20 cellular contexts compared by ENCODE assay signal in the genomic region with DNA sequence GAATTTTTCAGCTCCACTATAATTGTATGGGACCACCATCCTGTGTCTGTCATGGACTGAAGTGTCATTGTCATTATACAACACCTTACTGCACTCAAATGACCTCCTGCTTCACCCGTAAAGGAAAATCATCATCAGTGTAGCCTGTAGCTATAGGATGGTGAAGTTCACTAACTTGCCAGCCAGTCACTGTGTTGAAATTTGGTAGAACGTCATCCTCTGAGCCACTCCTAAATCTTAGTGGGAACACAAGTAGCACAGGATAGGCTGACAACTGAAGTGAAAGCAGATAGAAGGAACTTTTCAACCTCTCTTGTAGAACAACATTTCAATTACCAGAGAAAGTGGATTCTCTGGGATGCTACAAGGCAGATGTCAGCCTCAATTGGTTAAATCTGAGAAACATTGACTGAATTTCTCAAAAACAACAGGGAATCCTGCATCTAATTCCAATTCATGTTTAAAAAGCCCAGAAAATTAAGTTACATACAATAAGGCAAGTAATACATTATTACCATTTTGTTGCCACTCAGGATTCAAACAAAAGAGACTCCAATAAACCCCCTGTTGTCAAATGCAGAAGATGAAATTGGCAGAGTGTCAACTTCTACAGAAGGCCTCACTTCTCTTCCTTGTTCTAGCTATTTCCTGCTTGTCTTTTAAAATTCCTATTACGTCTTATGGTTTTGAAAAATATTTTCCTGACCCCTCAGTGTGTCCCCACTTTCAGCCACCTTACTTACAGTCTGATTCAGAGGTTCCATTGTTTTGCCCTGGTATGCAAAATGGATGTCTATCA.
DNase-seq lines count a peak whose midpoint lies in the region; ATAC-seq, FAIRE-seq and TF ChIP-seq lines count a peak whose summit lies in the region.
"Had no signal": no experiment of that assay in that cellular context is flagged by ENCODE, and none has a peak within 500 bp of the region (broad histone marks: within the 10 kb centered on the region; RNA-seq: fewer than 3 reads in every experiment).

No MANE protein-coding gene starts in this region.

- no peaks in the 10 kb centered on the region for H3K9me3 Mint-ChIP-seq in GM23338
- H3K9me3 Mint-ChIP-seq: activated T-helper 2 cell treated with anti-CD3 and anti-CD28 coated beads, Interferon-gamma antibody, Interleukin-2, Interleukin-4, amounts not matched to agents 10 μg/mL and 5 μg/mL and 100 μg/mL, durations not matched to agents 14 hours and 24 hours and 36 hours had no signal

- CTCF ChIA-PET in A549 (lab: Yijun Ruan, JAX), result no interaction called here

- ATAC-seq in A549 (no peak), GM23338 (no peak), GM21367 (IDR thresholded peaks at IDR 0.05; ENCODE audit: unreplicated experiment) (no peak)

- H2AFZ ChIP-seq in GM23338, result no peak overlapping the region
- H2AFZ ChIP-seq in hepatocyte, result no peak overlapping the region

- H3K27ac ChIP-seq in A549 (peak overlapping the region; percentile 78 to 87), GM23338 (ENCODE audit: low read depth) (no peak overlapping the region), SJSA1 (peak overlapping the region; percentile 5; the same call in 1 of the 2 replicates), hepatocyte (peak overlapping the region; percentile 58), esophagus squamous epithelium (no peak overlapping the region)
- H3K27ac ChIP-seq: esophagus muscularis mucosa, left lung, neutrophil had no signal

- no peaks in the 10 kb centered on the region for H4K20me1 ChIP-seq in GM23338 (replicated peaks; ENCODE audit: insufficient read depth)
- no peaks in the 10 kb centered on the region for H4K20me1 ChIP-seq in hepatocyte (ENCODE audit: insufficient read depth, poor library complexity, severe bottlenecking)

- peak overlapping the region; percentile 26; the same call in 2 of the 3 replicates for H3K4me2 ChIP-seq in A549
- no peak overlapping the region for H3K4me2 ChIP-seq in GM23338
- no peak overlapping the region for H3K4me2 ChIP-seq in hepatocyte

- H3K27ac Mint-ChIP-seq in GM23338, result peak overlapping the region; percentile 17; the same call in 1 of the 2 replicates
- H3K27ac Mint-ChIP-seq: activated T-helper 2 cell treated with anti-CD3 and anti-CD28 coated beads, Interferon-gamma antibody, Interleukin-2, Interleukin-4, amounts not matched to agents 10 μg/mL and 5 μg/mL and 100 μg/mL, durations not matched to agents 14 hours and 24 hours and 36 hours; CD8-positive, alpha-beta memory T cell had no signal

- H3K4me1 ChIP-seq in A549, result peaks cover 43% of the 10 kb centered on the region
- peaks cover 4% of the 10 kb centered on the region; the same call in 1 of the 2 replicates for H3K4me1 ChIP-seq in GM23338 (ENCODE audit: insufficient read depth)
- peaks cover 37% of the 10 kb centered on the region for H3K4me1 ChIP-seq in SJSA1 (replicated peaks)
- peaks cover 5% of the 10 kb centered on the region for H3K4me1 ChIP-seq in hepatocyte (ENCODE audit: insufficient read depth)
- peaks cover 0 to 10% (median 0%) of the 10 kb centered on the region in 3 donors for H3K4me1 ChIP-seq in esophagus squamous epithelium
- H3K4me1 ChIP-seq: left lung had no signal

- TF ChIP-seq CTCF in A549 (IDR thresholded peaks at IDR 0.05) (no peak), GM23338 (conservative IDR thresholded peaks at IDR 0.05; ENCODE audit: low read depth in 2 of 2) (no peak), hepatocyte (IDR thresholded peaks at IDR 0.05; ENCODE audit: poor library complexity) (no peak), esophagus squamous epithelium (IDR thresholded peaks at IDR 0.05) (no peak)

- no peaks in the 10 kb centered on the region for H3K9me3 ChIP-seq in A549
- no peaks in the 10 kb centered on the region for H3K9me3 ChIP-seq in SJSA1 (replicated peaks)
- no peaks in the 10 kb centered on the region for H3K9me3 ChIP-seq in hepatocyte (ENCODE audit: low read depth)
- no peaks in the 10 kb centered on the region for H3K9me3 ChIP-seq in esophagus squamous epithelium
- H3K9me3 ChIP-seq: esophagus muscularis mucosa, left lung, neutrophil had no signal

- H3K9me2 ChIP-seq in GM23338 (ENCODE audit: insufficient read depth) (no peaks in the 10 kb centered on the region), hepatocyte (replicated peaks; ENCODE audit: insufficient read depth) (no peaks in the 10 kb centered on the region)

- H3K27me3 Mint-ChIP-seq in GM23338 (ENCODE audit: insufficient read depth, low read depth, poor library complexity), result peaks cover 3% of the 10 kb centered on the region
- H3K27me3 Mint-ChIP-seq: CD8-positive, alpha-beta memory T cell had no signal

- no peak overlapping the region for H3K4me3 Mint-ChIP-seq in GM23338
- H3K4me3 Mint-ChIP-seq: CD8-positive, alpha-beta memory T cell had no signal

- no peak for TF ChIP-seq EP300 in A549 (IDR thresholded peaks at IDR 0.05)

- no peak for FAIRE-seq in A549 (lab: Jason Lieb, UNC)
- FAIRE-seq: GM19239, HepG2 had no signal

- no peaks in the 10 kb centered on the region for H3K36me3 Mint-ChIP-seq in GM23338 (ENCODE audit: low read depth)
- H3K36me3 Mint-ChIP-seq: CD8-positive, alpha-beta memory T cell had no signal

- no peaks in the 10 kb centered on the region; the same call in 2 of the 3 replicates for H3K4me1 Mint-ChIP-seq in GM23338
- H3K4me1 Mint-ChIP-seq: CD8-positive, alpha-beta memory T cell had no signal

- no peaks in the 10 kb centered on the region for H3K36me3 ChIP-seq in GM23338 (ENCODE audit: insufficient read depth)
- H3K36me3 ChIP-seq in SJSA1, result no peaks in the 10 kb centered on the region
- H3K36me3 ChIP-seq in hepatocyte (replicated peaks; ENCODE audit: insufficient read depth, low read depth), result no peaks in the 10 kb centered on the region
- no peaks in the 10 kb centered on the region for H3K36me3 ChIP-seq in esophagus squamous epithelium
- H3K36me3 ChIP-seq: esophagus muscularis mucosa, left lung, neutrophil had no signal

- no peak overlapping the region for H3K4me3 ChIP-seq in A549
- no peak overlapping the region for H3K4me3 ChIP-seq in GM23338
- H3K4me3 ChIP-seq in SJSA1, result no peak overlapping the region
- no peak overlapping the region for H3K4me3 ChIP-seq in hepatocyte
- H3K4me3 ChIP-seq in esophagus squamous epithelium, result no peak overlapping the region
- H3K4me3 ChIP-seq: esophagus muscularis mucosa, left lung had no signal

- no peaks in the 10 kb centered on the region for H3F3A ChIP-seq in GM23338 (replicated peaks; ENCODE audit: low read depth)

- H3K27me3 ChIP-seq in GM23338 (ENCODE audit: insufficient read depth), result no peaks in the 10 kb centered on the region
- no peaks in the 10 kb centered on the region for H3K27me3 ChIP-seq in SJSA1 (replicated peaks)
- no peaks in the 10 kb centered on the region for H3K27me3 ChIP-seq in hepatocyte
- H3K27me3 ChIP-seq in esophagus squamous epithelium, result no peaks in the 10 kb centered on the region
- H3K27me3 ChIP-seq: esophagus muscularis mucosa, left lung, neutrophil had no signal

- no peak for TF ChIP-seq RAD21 in A549 (conservative IDR thresholded peaks at IDR 0.05 in 1 of 2, IDR thresholded peaks at IDR 0.05 in 1 of 2)

- H3K79me2 ChIP-seq in GM23338 (replicated peaks; ENCODE audit: insufficient read depth), result no peaks in the 10 kb centered on the region
- H3K79me2 ChIP-seq in hepatocyte, result no peaks in the 10 kb centered on the region

- 61% methylated on average over 3 of the region's 3 CpGs for WGBS in A549 (ENCODE audit: missing lambda C conversion rate)
- WGBS in hepatocyte (ENCODE audit: low lambda C conversion rate, missing lambda C conversion rate), result 53% methylated on average over 3 of the region's 3 CpGs
- WGBS in esophagus squamous epithelium, 2 donors, result 38 to 45% methylated on average over 3 of the region's 3 CpGs

- POLR2A ChIA-PET in A549 (lab: Yijun Ruan, JAX), result no interaction called here

- intact Hi-C loops in esophagus squamous epithelium (cut with DNase I), result no loop called here

- no peak for DNase-seq in A549 (ENCODE audit: low read depth in 1 of 2, low spot score in 1 of 2)
- DNase-seq in GM23338 (ENCODE audit: low spot score), result no peak
- no peak for DNase-seq in SJSA1 (ENCODE audit: low read depth in 1 of 2, low spot score in 2 of 2)
- no peak for DNase-seq in hepatocyte (ENCODE audit: low spot score)
- no peak for DNase-seq in NCI-H345 (lab: John Stamatoyannopoulos, UW)
- no peak for DNase-seq in esophagus squamous epithelium (lab: John Stamatoyannopoulos, UW)
- DNase-seq: activated CD4-positive, alpha-beta T cell treated with anti-CD3 and anti-CD28 coated beads for 48 hours; CD8-positive, alpha-beta memory T cell; H7; left lung; MM.1S; retina; SIG-M5; T-helper 1 cell had no signal

- TF ChIP-seq POLR2A in A549 (IDR thresholded peaks at IDR 0.05; ENCODE audit: low read length), result no peak
- TF ChIP-seq POLR2A in esophagus squamous epithelium (IDR thresholded peaks at IDR 0.05), result no peak

TF ChIP-seq in A549, 52 proteins besides CTCF, POLR2A, EP300 and RAD21:
- TF ChIP-seq EHMT2 (IDR thresholded peaks at IDR 0.05; ENCODE audit: low read depth), result no peak
- TF ChIP-seq, protein P1, sequence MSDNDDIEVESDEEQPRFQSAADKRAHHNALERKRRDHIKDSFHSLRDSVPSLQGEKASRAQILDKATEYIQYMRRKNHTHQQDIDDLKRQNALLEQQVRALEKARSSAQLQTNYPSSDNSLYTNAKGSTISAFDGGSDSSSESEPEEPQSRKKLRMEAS (IDR thresholded peaks at IDR 0.05), result no peak
- TF ChIP-seq FOSB (CRISPR knock-in tag; IDR thresholded peaks at IDR 0.05), result no peak
- no peak for TF ChIP-seq HOXA7 (CRISPR knock-in tag; IDR thresholded peaks at IDR 0.05)
- TF ChIP-seq POLR2AphosphoS2 (conservative IDR thresholded peaks at IDR 0.05; ENCODE audit: low read length), result no peak

TF ChIP-seq in GM23338, 12 proteins besides CTCF, POLR2A, EP300 and RAD21 (continues in another document):
- TF ChIP-seq EZH2 (IDR thresholded peaks at IDR 0.05; ENCODE audit: low read depth, unreplicated experiment), result no peak

Comparison
In these comparisons a context has a peak if more than half of its experiments do, and no peak if none do; other contexts are left out.
1. H3K27ac ChIP-seq: peak in A549 (2 of 2), SJSA1 (single experiment) and hepatocyte (single experiment); none in GM23338 (single experiment) and esophagus squamous epithelium (0 of 4).